In the genomic region with DNA sequence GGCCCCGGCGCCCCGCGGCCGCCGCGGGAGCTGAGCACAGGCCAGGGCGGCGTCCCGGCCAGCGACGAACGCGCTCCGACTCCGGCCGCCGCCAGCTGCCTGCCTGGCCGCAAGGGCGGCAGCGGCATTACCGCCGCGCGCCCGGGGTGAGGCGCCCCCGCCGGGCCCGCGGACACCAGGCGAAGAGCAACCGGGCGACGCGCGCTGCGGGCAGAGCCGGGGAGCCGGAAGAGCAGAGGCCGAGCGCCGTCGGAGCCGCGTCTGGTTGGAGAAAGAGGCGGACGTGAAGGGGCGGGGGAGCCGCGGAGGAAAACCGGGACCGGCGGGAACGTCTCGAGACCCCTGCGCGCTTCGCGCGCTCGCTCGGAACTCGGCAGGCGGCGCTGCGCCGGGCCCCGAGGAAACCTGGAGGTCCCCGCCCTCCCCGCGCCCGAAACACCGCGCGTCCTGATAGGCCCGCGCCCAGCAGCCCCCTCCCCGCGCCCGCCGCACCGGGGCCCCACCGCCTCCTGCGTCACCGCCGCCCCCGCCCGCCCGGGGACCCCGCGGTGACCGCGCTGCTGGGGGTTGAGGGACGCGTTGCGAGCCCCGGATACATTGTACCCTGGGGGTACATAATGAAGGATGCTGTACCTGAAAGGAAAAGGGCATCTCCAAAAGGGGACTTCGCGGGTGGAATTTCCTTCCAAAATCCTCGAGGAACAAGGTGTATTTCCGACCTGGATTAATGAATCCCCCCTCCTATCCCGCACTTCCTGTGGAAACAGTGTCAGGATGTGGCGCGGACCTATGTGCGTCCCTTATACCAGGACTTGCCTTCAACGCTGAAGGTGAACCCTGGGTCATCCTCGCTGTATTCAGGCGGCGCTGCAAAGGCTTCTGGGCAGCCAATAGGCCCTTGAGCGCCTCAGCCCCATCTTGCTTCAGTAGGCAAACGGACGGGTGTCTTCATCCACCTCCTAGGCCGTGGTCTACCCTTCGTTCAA, we compare ENCODE assay signal across 1 cellular context.
TF ChIP-seq lines count a peak whose summit lies in the region.

No MANE protein-coding gene starts in this region.

TF ChIP-seq in HEK293, 187 proteins besides CTCF, POLR2A, EP300 and RAD21 (continued from another document):
- TF ChIP-seq ZNF404 (tag by site-specific recombination; IDR thresholded peaks at IDR 0.05), result no peak
- TF ChIP-seq ZNF311 (tag by site-specific recombination; IDR thresholded peaks at IDR 0.05; ENCODE audit: borderline replicate concordance), result no peak
- no peak for TF ChIP-seq ZNF174 (tag by site-specific recombination; IDR thresholded peaks at IDR 0.05)
- no peak for TF ChIP-seq ZNF221 (tag by site-specific recombination; IDR thresholded peaks at IDR 0.05; ENCODE audit: borderline replicate concordance)
- TF ChIP-seq ZNF571 (tag by site-specific recombination; IDR thresholded peaks at IDR 0.05), result no peak
- TF ChIP-seq SCRT1 (tag by site-specific recombination; IDR thresholded peaks at IDR 0.05; ENCODE audit: borderline replicate concordance), result no peak
- TF ChIP-seq ZNF610 (tag by site-specific recombination; IDR thresholded peaks at IDR 0.05; ENCODE audit: borderline replicate concordance), result no peak
- no peak for TF ChIP-seq ZNF747 (tag by site-specific recombination; IDR thresholded peaks at IDR 0.05)
- no peak for TF ChIP-seq ZNF670 (tag by site-specific recombination; IDR thresholded peaks at IDR 0.05; ENCODE audit: low read depth)
- TF ChIP-seq, protein P1, sequence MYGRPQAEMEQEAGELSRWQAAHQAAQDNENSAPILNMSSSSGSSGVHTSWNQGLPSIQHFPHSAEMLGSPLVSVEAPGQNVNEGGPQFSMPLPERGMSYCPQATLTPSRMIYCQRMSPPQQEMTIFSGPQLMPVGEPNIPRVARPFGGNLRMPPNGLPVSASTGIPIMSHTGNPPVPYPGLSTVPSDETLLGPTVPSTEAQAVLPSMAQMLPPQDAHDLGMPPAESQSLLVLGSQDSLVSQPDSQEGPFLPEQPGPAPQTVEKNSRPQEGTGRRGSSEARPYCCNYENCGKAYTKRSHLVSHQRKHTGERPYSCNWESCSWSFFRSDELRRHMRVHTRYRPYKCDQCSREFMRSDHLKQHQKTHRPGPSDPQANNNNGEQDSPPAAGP (tag by site-specific recombination; IDR thresholded peaks at IDR 0.05), result no peak
- TF ChIP-seq ZNF146 (tag by site-specific recombination; IDR thresholded peaks at IDR 0.05), result no peak
- TF ChIP-seq BCL11B (tag by site-specific recombination; IDR thresholded peaks at IDR 0.05; ENCODE audit: low read depth), result no peak
- TF ChIP-seq SP2 (tag by site-specific recombination; IDR thresholded peaks at IDR 0.05), result peak; percentile 73
